Comparison of ENCODE assay signal across 28 cellular contexts in the genomic region with DNA sequence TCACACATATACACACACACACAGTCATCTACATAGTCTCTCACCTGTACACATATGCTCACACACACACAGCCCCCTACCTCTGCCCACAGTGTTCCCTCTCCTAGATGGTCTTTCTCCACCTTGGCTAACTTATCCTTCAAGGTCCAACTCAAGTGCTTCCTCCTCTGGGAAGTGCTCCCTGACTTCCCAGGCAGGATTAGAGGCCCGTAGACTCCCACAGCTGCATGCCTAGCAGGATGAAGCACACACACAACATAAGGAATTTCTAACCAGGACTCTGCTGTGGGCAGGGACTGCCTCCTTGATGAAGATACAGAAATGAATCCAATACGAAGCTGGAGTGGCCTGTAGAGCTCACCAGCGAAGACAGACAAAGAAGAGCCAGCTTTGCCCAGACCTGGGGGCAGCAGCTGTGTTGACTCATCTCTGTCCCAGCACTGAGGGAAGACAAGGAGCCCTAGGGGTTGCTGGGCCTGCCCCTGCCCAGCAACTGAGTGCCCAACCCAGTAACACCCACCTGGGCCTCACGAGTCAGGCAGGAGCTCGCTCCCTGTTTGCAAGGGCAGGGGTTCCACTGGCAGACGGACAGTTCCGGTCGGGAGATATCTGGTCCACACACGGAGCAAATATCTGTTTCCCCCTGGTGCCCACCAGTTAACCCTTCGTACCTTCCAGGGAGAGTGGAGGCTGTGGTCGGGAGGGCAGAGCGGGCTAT.
DNase-seq lines count a peak whose midpoint lies in the region; ATAC-seq and TF ChIP-seq lines count a peak whose summit lies in the region.
"Had no signal": no experiment of that assay in that cellular context is flagged by ENCODE, and none has a peak within 500 bp of the region (broad histone marks: within the 10 kb centered on the region; RNA-seq: fewer than 3 reads in every experiment).

No MANE protein-coding gene starts in this region.

- H2BK120ac ChIP-seq in trophoblast cell (ENCODE audit: insufficient read depth, low read length, poor library complexity): no peak overlapping the region

- H2AK5ac ChIP-seq in trophoblast cell (ENCODE audit: low read length): no peak overlapping the region

- H3K4me2 ChIP-seq in trophoblast cell (ENCODE audit: low read length): no peak overlapping the region
- H3K4me2 ChIP-seq: PC-9 had no signal

- H3K27ac ChIP-seq in sigmoid colon (no peak overlapping the region), trophoblast cell (ENCODE audit: low read depth, low read length) (no peak overlapping the region)
- H3K27ac ChIP-seq: C4-2B, cardiac muscle cell, GM23248, ovary, PC-9, SJCRH30, thoracic aorta had no signal

- H3K4me1 ChIP-seq in sigmoid colon (peaks cover 0 to 15% (median 11%) of the 10 kb centered on the region in 4 donors), trophoblast cell (ENCODE audit: control insufficient read depth in 1 of 2, insufficient read depth in 2 of 2, low read length in 2 of 2) (no peaks in the 10 kb centered on the region)
- H3K4me1 ChIP-seq: SJCRH30 had no signal

- intact Hi-C loops in activated naive CD4-positive, alpha-beta T cell treated with anti-CD3 and anti-CD28 coated beads for 36 hours (cut with micrococcal nuclease): no loop called here
- intact Hi-C loops in sigmoid colon (cut with DNase I): loop anchor here (5.0 kb wide), 1 partner anchor 48 kb away; no protein-coding TSS in a partner anchor

- H3K36me3 Mint-ChIP-seq in activated naive CD4-positive, alpha-beta T cell treated with anti-CD3 and anti-CD28 coated beads for 36 hours (ENCODE audit: low read depth): no peaks in the 10 kb centered on the region
- no peaks in the 10 kb centered on the region for H3K36me3 Mint-ChIP-seq in activated naive CD4-positive, alpha-beta T cell treated with anti-CD3 and anti-CD28 coated beads, Interleukin-2, amount 10 ng/mL, durations not matched to agents 7 days and 5 days
- H3K36me3 Mint-ChIP-seq in WTC11: no peaks in the 10 kb centered on the region
- H3K36me3 Mint-ChIP-seq: activated CD8-positive, alpha-beta memory T cell treated with anti-CD3 and anti-CD28 coated beads, Interleukin-2, amount 10 ng/mL, durations not matched to agents 7 days and 5 days; memory B cell had no signal

- H3K9me3 Mint-ChIP-seq in activated naive CD4-positive, alpha-beta T cell treated with anti-CD3 and anti-CD28 coated beads for 36 hours: no peaks in the 10 kb centered on the region
- no peaks in the 10 kb centered on the region for H3K9me3 Mint-ChIP-seq in activated naive CD4-positive, alpha-beta T cell treated with anti-CD3 and anti-CD28 coated beads, Interleukin-2, amount 10 ng/mL, durations not matched to agents 7 days and 5 days
- no peaks in the 10 kb centered on the region for H3K9me3 Mint-ChIP-seq in WTC11
- H3K9me3 Mint-ChIP-seq: activated CD4-positive, alpha-beta T cell treated with anti-CD3 and anti-CD28 coated beads, Interleukin-2, amount 10 ng/mL, durations not matched to agents 24 days and 14 days; memory B cell; T-helper 1 cell treated with Interleukin-12 subunit alpha and Interleukin-12 subunit beta and Interleukin-4 antibody, amounts not matched to agents 30 μg/mL and 1 μg/mL, for 36 hours had no signal

- peaks cover 2% of the 10 kb centered on the region for H3K27me3 Mint-ChIP-seq in activated naive CD4-positive, alpha-beta T cell treated with anti-CD3 and anti-CD28 coated beads for 36 hours (ENCODE audit: low read depth)
- H3K27me3 Mint-ChIP-seq in activated naive CD4-positive, alpha-beta T cell treated with anti-CD3 and anti-CD28 coated beads, Interleukin-2, amount 10 ng/mL, durations not matched to agents 7 days and 5 days: peaks cover 28% of the 10 kb centered on the region
- peaks cover 7% of the 10 kb centered on the region; the same call in 1 of the 2 replicates for H3K27me3 Mint-ChIP-seq in WTC11 (ENCODE audit: low read depth)

- ATAC-seq in WTC11: no peak
- ATAC-seq: activated CD8-positive, alpha-beta memory T cell treated with anti-CD3 and anti-CD28 coated beads, Interleukin-2, amount 10 ng/mL, durations not matched to agents 7 days and 5 days; GM12878 had no signal

- H2AFZ ChIP-seq in trophoblast cell (ENCODE audit: insufficient read depth, low read length, poor library complexity): no peak overlapping the region
- H2AFZ ChIP-seq: GM23248, PC-9 had no signal

- no peak overlapping the region for H3K4ac ChIP-seq in trophoblast cell (ENCODE audit: low read depth, low read length)

- TF ChIP-seq CTCF in WTC11 (IDR thresholded peaks at IDR 0.05) (no peak), sigmoid colon (IDR thresholded peaks at IDR 0.05) (no peak)

- H3K36me3 ChIP-seq in sigmoid colon (no peaks in the 10 kb centered on the region), trophoblast cell (ENCODE audit: control insufficient read depth in 1 of 2, insufficient read depth in 2 of 2, low read length in 2 of 2) (no peaks in the 10 kb centered on the region)
- H3K36me3 ChIP-seq: cardiac muscle cell, ovary, SJCRH30, thoracic aorta had no signal

- no peak overlapping the region for H3K14ac ChIP-seq in trophoblast cell (ENCODE audit: low read length)

- H3K27ac Mint-ChIP-seq in activated naive CD4-positive, alpha-beta T cell treated with anti-CD3 and anti-CD28 coated beads for 36 hours: no peak overlapping the region
- H3K27ac Mint-ChIP-seq in activated naive CD4-positive, alpha-beta T cell treated with anti-CD3 and anti-CD28 coated beads, Interleukin-2, amount 10 ng/mL, durations not matched to agents 7 days and 5 days: no peak overlapping the region
- no peak overlapping the region for H3K27ac Mint-ChIP-seq in WTC11
- H3K27ac Mint-ChIP-seq: activated CD4-positive, alpha-beta T cell treated with anti-CD3 and anti-CD28 coated beads, Interleukin-2, amount 10 ng/mL, durations not matched to agents 24 days and 14 days; activated CD8-positive, alpha-beta memory T cell treated with anti-CD3 and anti-CD28 coated beads, Interleukin-2, amount 10 ng/mL, durations not matched to agents 7 days and 5 days; memory B cell; T-helper 1 cell treated with Interleukin-12 subunit alpha and Interleukin-12 subunit beta and Interleukin-4 antibody, amounts not matched to agents 30 μg/mL and 1 μg/mL, for 36 hours had no signal

- no peak overlapping the region for H2BK5ac ChIP-seq in trophoblast cell (ENCODE audit: low read depth, low read length, poor library complexity)

- no peak for TF ChIP-seq POLR2A in sigmoid colon (IDR thresholded peaks at IDR 0.05)

- H3K4me3 ChIP-seq in sigmoid colon (no peak overlapping the region), trophoblast cell (ENCODE audit: low read depth, low read length) (no peak overlapping the region)
- H3K4me3 ChIP-seq: cardiac muscle cell, GM12878, GM23248, ovary, PC-9, SJCRH30, thoracic aorta had no signal

- 88 to 91% methylated on average over 12 of the region's 12 CpGs for WGBS in sigmoid colon, 2 donors
- WGBS in trophoblast cell (ENCODE audit: extremely low coverage, insufficient coverage, insufficient read length): no CpG with 5 or more reads among the region's 12 CpGs

- no peaks in the 10 kb centered on the region for H3K9me3 ChIP-seq in sigmoid colon
- peaks cover 13% of the 10 kb centered on the region for H3K9me3 ChIP-seq in trophoblast cell (ENCODE audit: insufficient read depth, low read depth, low read length)
- H3K9me3 ChIP-seq: ovary, SJCRH30, thoracic aorta had no signal

- no peak overlapping the region for H4K91ac ChIP-seq in trophoblast cell (ENCODE audit: low read depth, low read length)

- peak; percentile 2 for DNase-seq in activated naive CD4-positive, alpha-beta T cell treated with anti-CD3 and anti-CD28 coated beads for 36 hours
- no peak for DNase-seq in activated naive CD4-positive, alpha-beta T cell treated with anti-CD3 and anti-CD28 coated beads, Interleukin-2, amount 10 ng/mL, durations not matched to agents 7 days and 5 days
- peak; percentile 3 for DNase-seq in WTC11 (ENCODE audit: low spot score)
- peak; percentile 47 for DNase-seq in islet precursor cell
- peak; percentile 29 for DNase-seq in sigmoid colon
- DNase-seq in Kasumi-1 (lab: John Stamatoyannopoulos, UW): no peak
- no peak for DNase-seq in HK-2 (ENCODE audit: unreplicated experiment)
- DNase-seq in trophoblast cell: no peak
- DNase-seq: activated CD4-positive, alpha-beta T cell treated with anti-CD3 and anti-CD28 coated beads, Interleukin-2, amount 10 ng/mL, durations not matched to agents 24 days and 14 days; activated CD8-positive, alpha-beta memory T cell treated with anti-CD3 and anti-CD28 coated beads, Interleukin-2, amount 10 ng/mL, durations not matched to agents 7 days and 5 days; dermis blood vessel endothelial cell; GM23248; KG1; NCI-H1436 treated with DMSO at 0.1 percent for 48 hours; NCI-H2171 treated with DMSO at 0.1 percent for 48 hours; NCI-H524; PC-9; SJCRH30; stimulated activated CD4-positive, alpha-beta T cell treated with anti-CD3 and anti-CD28 coated beads, Interleukin-12 subunit alpha, Interleukin-12 subunit beta, amount 100 ng/mL, for 4 hours; stimulated activated CD4-positive, alpha-beta T cell treated with anti-CD3 and anti-CD28 coated beads, Interleukin-4, amount 100 ng/mL, for 4 hours; stimulated activated naive CD4-positive, alpha-beta T cell had no signal

- H4K12ac ChIP-seq in trophoblast cell (ENCODE audit: low read depth, low read length): no peak overlapping the region

- H3K79me1 ChIP-seq in trophoblast cell (ENCODE audit: low read length): no peaks in the 10 kb centered on the region

- no peak overlapping the region for H3K23ac ChIP-seq in trophoblast cell (ENCODE audit: low read length)

- no peak overlapping the region for H4K8ac ChIP-seq in trophoblast cell (ENCODE audit: low read depth, low read length)

- POLR2A ChIA-PET in WTC11 (lab: Charles Lee): no interaction called here

- no peak overlapping the region for H3K18ac ChIP-seq in trophoblast cell (ENCODE audit: low read length)

- CTCF ChIA-PET in activated naive CD4-positive, alpha-beta T cell treated with anti-CD3 and anti-CD28 coated beads for 36 hours (lab: Charles Lee): no interaction called here
- CTCF ChIA-PET in activated naive CD4-positive, alpha-beta T cell treated with anti-CD3 and anti-CD28 coated beads, Interleukin-2, amount 10 ng/mL, durations not matched to agents 7 days and 5 days (lab: Charles Lee): no interaction called here
- CTCF ChIA-PET in WTC11 (lab: Charles Lee): interaction anchor here (1.0 to 1.5 kb wide), 6 partner anchors 16 to 122 kb away, joined by 3 to 5 read pairs (median 3); no protein-coding TSS in a partner anchor

- peaks cover 14% of the 10 kb centered on the region for H3K4me1 Mint-ChIP-seq in activated naive CD4-positive, alpha-beta T cell treated with anti-CD3 and anti-CD28 coated beads for 36 hours (ENCODE audit: low read depth)
- peaks cover 14% of the 10 kb centered on the region for H3K4me1 Mint-ChIP-seq in activated naive CD4-positive, alpha-beta T cell treated with anti-CD3 and anti-CD28 coated beads, Interleukin-2, amount 10 ng/mL, durations not matched to agents 7 days and 5 days
- peaks cover 5% of the 10 kb centered on the region; the same call in 1 of the 2 replicates for H3K4me1 Mint-ChIP-seq in WTC11

- TF ChIP-seq EP300 in sigmoid colon (IDR thresholded peaks at IDR 0.05): no peak

- H3K79me2 ChIP-seq in trophoblast cell (ENCODE audit: control insufficient read depth, insufficient read depth, low read length, poor library complexity): no peaks in the 10 kb centered on the region

- H3K4me3 Mint-ChIP-seq in activated naive CD4-positive, alpha-beta T cell treated with anti-CD3 and anti-CD28 coated beads for 36 hours: no peak overlapping the region
- no peak overlapping the region for H3K4me3 Mint-ChIP-seq in activated naive CD4-positive, alpha-beta T cell treated with anti-CD3 and anti-CD28 coated beads, Interleukin-2, amount 10 ng/mL, durations not matched to agents 7 days and 5 days
- no peak overlapping the region for H3K4me3 Mint-ChIP-seq in WTC11
- H3K4me3 Mint-ChIP-seq: activated CD4-positive, alpha-beta T cell treated with anti-CD3 and anti-CD28 coated beads, Interleukin-2, amount 10 ng/mL, durations not matched to agents 24 days and 14 days; activated CD8-positive, alpha-beta memory T cell treated with anti-CD3 and anti-CD28 coated beads, Interleukin-2, amount 10 ng/mL, durations not matched to agents 7 days and 5 days; memory B cell; T-helper 1 cell treated with Interleukin-12 subunit alpha and Interleukin-12 subunit beta and Interleukin-4 antibody, amounts not matched to agents 30 μg/mL and 1 μg/mL, for 36 hours had no signal

- no peak overlapping the region for H3K9ac ChIP-seq in trophoblast cell (ENCODE audit: low read length)
- H3K9ac ChIP-seq: GM23248 had no signal

- H3K27me3 ChIP-seq in sigmoid colon (no peaks in the 10 kb centered on the region), trophoblast cell (ENCODE audit: insufficient read depth, low read length) (no peaks in the 10 kb centered on the region)
- H3K27me3 ChIP-seq: cardiac muscle cell, ovary had no signal

- no peak overlapping the region for H2BK12ac ChIP-seq in trophoblast cell (ENCODE audit: low read length)

Comparison
In these comparisons a context has a peak if more than half of its experiments do, and no peak if none do; other contexts are left out.
1. DNase-seq: peak in activated naive CD4-positive, alpha-beta T cell treated with anti-CD3 and anti-CD28 coated beads for 36 hours (single experiment), WTC11 (single experiment), islet precursor cell (single experiment) and sigmoid colon (single experiment); none in activated naive CD4-positive, alpha-beta T cell treated with anti-CD3 and anti-CD28 coated beads, Interleukin-2, amount 10 ng/mL, durations not matched to agents 7 days and 5 days (single experiment), Kasumi-1 (0 of 2), HK-2 (single experiment) and trophoblast cell (0 of 2).